14 cellular contexts compared by ENCODE assay signal in the genomic region with DNA sequence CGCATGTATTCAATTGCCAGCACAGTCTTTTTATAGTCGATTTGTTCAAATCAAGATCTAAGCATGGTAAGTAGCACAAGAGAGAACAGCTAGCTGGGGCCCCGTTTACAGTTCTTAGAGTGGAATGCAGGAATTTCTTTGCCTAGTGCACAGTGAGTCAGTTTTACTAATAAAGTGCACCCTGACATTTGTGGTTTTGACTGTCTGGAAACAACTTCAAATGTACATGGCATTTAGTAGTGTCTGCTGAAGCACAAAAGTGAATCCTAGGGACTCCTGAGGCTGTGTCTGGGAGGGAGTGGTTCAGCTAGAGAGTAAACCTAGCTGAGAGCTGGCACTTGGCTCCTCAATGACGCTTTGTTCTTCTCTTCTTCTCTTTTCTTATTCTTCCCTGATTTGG.
DNase-seq lines count a peak whose midpoint lies in the region; ATAC-seq, FAIRE-seq and TF ChIP-seq lines count a peak whose summit lies in the region.
"Had no signal": no experiment of that assay in that cellular context is flagged by ENCODE, and none has a peak within 500 bp of the region (broad histone marks: within the 10 kb centered on the region; RNA-seq: fewer than 3 reads in every experiment).

No MANE protein-coding gene starts in this region.

- no peaks in the 10 kb centered on the region for H3K4me1 Mint-ChIP-seq in activated T-cell treated with anti-CD3 and anti-CD28 coated beads, Interleukin-2, amount 50 U/mL, for 4 hours (ENCODE audit: low read depth)
- peaks cover 22% of the 10 kb centered on the region for H3K4me1 Mint-ChIP-seq in WTC11
- H3K4me1 Mint-ChIP-seq in stimulated activated naive B cell treated with anti-CD40 and anti-IgM and Interleukin-4, amounts not matched to agents 10 μg/mL and 1 μg/mL and 100 μg/mL, for 72 hours: peaks cover 3 to 16% of the 10 kb centered on the region in 2 donors
- H3K4me1 Mint-ChIP-seq in naive thymus-derived CD4-positive, alpha-beta T cell: no peaks in the 10 kb centered on the region

- TF ChIP-seq POLR2A in tibial nerve (IDR thresholded peaks at IDR 0.05): no peak

- WGBS in tibial nerve, 2 donors: 35 to 38% methylated on average over 4 of the region's 4 CpGs

- H3K27ac ChIP-seq in tibial nerve: peak overlapping the region in 1 of 4 donors; percentile 16
- H3K27ac ChIP-seq in naive thymus-derived CD4-positive, alpha-beta T cell (ENCODE audit: low read depth, low read length): no peak overlapping the region
- H3K27ac ChIP-seq: BLaER1 treated with 17β-estradiol and CSF1 and Interleukin-3, amounts not matched to agents 10 nM and 100 nM; HL-60 had no signal

- TF ChIP-seq CTCF in WTC11 (IDR thresholded peaks at IDR 0.05) (no peak), fibroblast of pulmonary artery (IDR thresholded peaks at IDR 0.05; ENCODE audit: low read length, missing control alignments) (no peak), tibial nerve (IDR thresholded peaks at IDR 0.05) (no peak)

- intact Hi-C loops in naive thymus-derived CD4-positive, alpha-beta T cell (cut with micrococcal nuclease): no loop called here

- no peak for DNase-seq in activated T-cell treated with anti-CD3 and anti-CD28 coated beads, Interleukin-2, amount 50 U/mL, for 4 hours
- DNase-seq in activated T-cell treated with anti-CD3 and anti-CD28 coated beads, Interleukin-2, amount 50 U/mL, for 48 hours: no peak
- DNase-seq in WTC11 (ENCODE audit: low spot score) (no peak), fibroblast of pulmonary artery (ENCODE audit: low read depth) (peak; percentile 84), GM19239 (ENCODE audit: insufficient read length, low spot score) (no peak), tibial nerve (ENCODE audit: low spot score in 2 of 2) (no peak)
- DNase-seq in stimulated activated naive B cell treated with anti-CD40 and anti-IgM and Interleukin-4, amounts not matched to agents 10 μg/mL and 1 μg/mL and 100 μg/mL, for 72 hours: no peak
- no peak for DNase-seq in naive thymus-derived CD4-positive, alpha-beta T cell
- DNase-seq: cortex of kidney, NCI-H2029, SHP77 treated with DMSO at 0.1 percent for 48 hours, sigmoid colon had no signal

- CTCF ChIA-PET in WTC11 (lab: Charles Lee): interaction anchor here (0.7 to 1.8 kb wide), 3 partner anchors 74 to 475 kb away, joined by 3 to 8 read pairs (median 4); no protein-coding TSS in a partner anchor
- CTCF ChIA-PET in naive thymus-derived CD4-positive, alpha-beta T cell (lab: Charles Lee): no interaction called here

- no peak for FAIRE-seq in GM19239 (lab: Jason Lieb, UNC)

- peak; percentile 30 to 66 for ATAC-seq in activated T-cell treated with anti-CD3 and anti-CD28 coated beads, Interleukin-2, amount 50 U/mL, for 4 hours
- peak; percentile 26 for ATAC-seq in WTC11
- peak; percentile 81 to 86 for ATAC-seq in stimulated activated naive B cell treated with anti-CD40 and anti-IgM and Interleukin-4, amounts not matched to agents 10 μg/mL and 1 μg/mL and 100 μg/mL, for 72 hours (replicated peaks)
- no peak for ATAC-seq in naive thymus-derived CD4-positive, alpha-beta T cell

- H3K27me3 Mint-ChIP-seq in activated T-cell treated with anti-CD3 and anti-CD28 coated beads, Interleukin-2, amount 50 U/mL, for 4 hours (ENCODE audit: low read depth): peaks cover 3% of the 10 kb centered on the region
- H3K27me3 Mint-ChIP-seq in WTC11 (ENCODE audit: low read depth): no peaks in the 10 kb centered on the region
- H3K27me3 Mint-ChIP-seq in stimulated activated naive B cell treated with anti-CD40 and anti-IgM and Interleukin-4, amounts not matched to agents 10 μg/mL and 1 μg/mL and 100 μg/mL, for 72 hours: no peaks in the 10 kb centered on the region
- peaks cover 0 to 7% (median 0%) of the 10 kb centered on the region in 5 donors for H3K27me3 Mint-ChIP-seq in naive thymus-derived CD4-positive, alpha-beta T cell

- no peak overlapping the region for H3K27ac Mint-ChIP-seq in WTC11
- no peak overlapping the region for H3K27ac Mint-ChIP-seq in stimulated activated naive B cell treated with anti-CD40 and anti-IgM and Interleukin-4, amounts not matched to agents 10 μg/mL and 1 μg/mL and 100 μg/mL, for 72 hours
- no peak overlapping the region for H3K27ac Mint-ChIP-seq in naive thymus-derived CD4-positive, alpha-beta T cell

- no peak overlapping the region for H3K4me3 ChIP-seq in fibroblast of pulmonary artery (replicated peaks; ENCODE audit: low read depth, low read length)
- H3K4me3 ChIP-seq in tibial nerve: no peak overlapping the region
- H3K4me3 ChIP-seq in naive thymus-derived CD4-positive, alpha-beta T cell (ENCODE audit: low read length): no peak overlapping the region
- H3K4me3 ChIP-seq: BLaER1 treated with 17β-estradiol and CSF1 and Interleukin-3, amounts not matched to agents 10 nM and 100 nM; sigmoid colon had no signal

- no peaks in the 10 kb centered on the region for H3K9me3 Mint-ChIP-seq in activated T-cell treated with anti-CD3 and anti-CD28 coated beads, Interleukin-2, amount 50 U/mL, for 4 hours
- H3K9me3 Mint-ChIP-seq in WTC11: no peaks in the 10 kb centered on the region
- peaks cover 0 to 2% of the 10 kb centered on the region in 2 donors for H3K9me3 Mint-ChIP-seq in stimulated activated naive B cell treated with anti-CD40 and anti-IgM and Interleukin-4, amounts not matched to agents 10 μg/mL and 1 μg/mL and 100 μg/mL, for 72 hours
- H3K9me3 Mint-ChIP-seq in naive thymus-derived CD4-positive, alpha-beta T cell: peaks cover 0 to 4% (median 0%) of the 10 kb centered on the region in 11 donors

- H3K27me3 ChIP-seq in tibial nerve: no peaks in the 10 kb centered on the region
- no peaks in the 10 kb centered on the region for H3K27me3 ChIP-seq in naive thymus-derived CD4-positive, alpha-beta T cell (ENCODE audit: control insufficient read depth in 2 of 2, insufficient read depth in 2 of 2, low read length in 2 of 2)
- H3K27me3 ChIP-seq: BLaER1 treated with 17β-estradiol and CSF1 and Interleukin-3, amounts not matched to agents 10 nM and 100 nM; sigmoid colon had no signal

- H3K36me3 Mint-ChIP-seq in activated T-cell treated with anti-CD3 and anti-CD28 coated beads, Interleukin-2, amount 50 U/mL, for 4 hours (ENCODE audit: insufficient read depth): no peaks in the 10 kb centered on the region
- H3K36me3 Mint-ChIP-seq in WTC11: no peaks in the 10 kb centered on the region
- H3K36me3 Mint-ChIP-seq in stimulated activated naive B cell treated with anti-CD40 and anti-IgM and Interleukin-4, amounts not matched to agents 10 μg/mL and 1 μg/mL and 100 μg/mL, for 72 hours: no peaks in the 10 kb centered on the region
- H3K36me3 Mint-ChIP-seq in naive thymus-derived CD4-positive, alpha-beta T cell: peaks cover 0 to 3% (median 0%) of the 10 kb centered on the region in 5 donors

- H3K4me3 Mint-ChIP-seq in activated T-cell treated with anti-CD3 and anti-CD28 coated beads, Interleukin-2, amount 50 U/mL, for 4 hours: no peak overlapping the region
- H3K4me3 Mint-ChIP-seq in WTC11: no peak overlapping the region
- no peak overlapping the region for H3K4me3 Mint-ChIP-seq in stimulated activated naive B cell treated with anti-CD40 and anti-IgM and Interleukin-4, amounts not matched to agents 10 μg/mL and 1 μg/mL and 100 μg/mL, for 72 hours
- H3K4me3 Mint-ChIP-seq in naive thymus-derived CD4-positive, alpha-beta T cell: no peak overlapping the region

- no peaks in the 10 kb centered on the region for H3K36me3 ChIP-seq in tibial nerve
- H3K36me3 ChIP-seq in naive thymus-derived CD4-positive, alpha-beta T cell (ENCODE audit: control insufficient read depth in 2 of 3, insufficient read depth in 3 of 3, low read length in 3 of 3): no peaks in the 10 kb centered on the region
- H3K36me3 ChIP-seq: BLaER1 treated with 17β-estradiol and CSF1 and Interleukin-3, amounts not matched to agents 10 nM and 100 nM; sigmoid colon had no signal

- POLR2A ChIA-PET in WTC11 (lab: Charles Lee): interaction anchor here (0.5 kb wide), 1 partner anchor 284 kb away, joined by 3 read pairs; no protein-coding TSS in a partner anchor
- POLR2A ChIA-PET in naive thymus-derived CD4-positive, alpha-beta T cell (lab: Charles Lee): interaction anchor here (0.7 kb wide), 1 partner anchor 39 kb away, joined by 4 read pairs; no protein-coding TSS in a partner anchor

- H3K9me3 ChIP-seq in tibial nerve: no peaks in the 10 kb centered on the region
- no peaks in the 10 kb centered on the region for H3K9me3 ChIP-seq in naive thymus-derived CD4-positive, alpha-beta T cell (ENCODE audit: control insufficient read depth in 2 of 3, low read length in 3 of 3)
- H3K9me3 ChIP-seq: BLaER1 treated with 17β-estradiol and CSF1 and Interleukin-3, amounts not matched to agents 10 nM and 100 nM had no signal

- no peak for TF ChIP-seq EP300 in tibial nerve (IDR thresholded peaks at IDR 0.05)

- peaks cover 0 to 27% (median 6%) of the 10 kb centered on the region in 4 donors for H3K4me1 ChIP-seq in tibial nerve
- no peaks in the 10 kb centered on the region for H3K4me1 ChIP-seq in naive thymus-derived CD4-positive, alpha-beta T cell (ENCODE audit: control insufficient read depth in 2 of 2, insufficient read depth in 2 of 2, low read length in 2 of 2)
- H3K4me1 ChIP-seq: BLaER1 treated with 17β-estradiol and CSF1 and Interleukin-3, amounts not matched to agents 10 nM and 100 nM had no signal

TF ChIP-seq in WTC11, 78 proteins besides CTCF, POLR2A, EP300 and RAD21 (continues in another document):
- TF ChIP-seq, protein P1, sequence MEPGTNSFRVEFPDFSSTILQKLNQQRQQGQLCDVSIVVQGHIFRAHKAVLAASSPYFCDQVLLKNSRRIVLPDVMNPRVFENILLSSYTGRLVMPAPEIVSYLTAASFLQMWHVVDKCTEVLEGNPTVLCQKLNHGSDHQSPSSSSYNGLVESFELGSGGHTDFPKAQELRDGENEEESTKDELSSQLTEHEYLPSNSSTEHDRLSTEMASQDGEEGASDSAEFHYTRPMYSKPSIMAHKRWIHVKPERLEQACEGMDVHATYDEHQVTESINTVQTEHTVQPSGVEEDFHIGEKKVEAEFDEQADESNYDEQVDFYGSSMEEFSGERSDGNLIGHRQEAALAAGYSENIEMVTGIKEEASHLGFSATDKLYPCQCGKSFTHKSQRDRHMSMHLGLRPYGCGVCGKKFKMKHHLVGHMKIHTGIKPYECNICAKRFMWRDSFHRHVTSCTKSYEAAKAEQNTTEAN (CRISPR knock-in tag; IDR thresholded peaks at IDR 0.05): no peak
- TF ChIP-seq TEAD4 (CRISPR knock-in tag; IDR thresholded peaks at IDR 0.05) (no peak), GTF2I (CRISPR knock-in tag; conservative IDR thresholded peaks at IDR 0.05) (no peak)
- TF ChIP-seq, protein P2, sequence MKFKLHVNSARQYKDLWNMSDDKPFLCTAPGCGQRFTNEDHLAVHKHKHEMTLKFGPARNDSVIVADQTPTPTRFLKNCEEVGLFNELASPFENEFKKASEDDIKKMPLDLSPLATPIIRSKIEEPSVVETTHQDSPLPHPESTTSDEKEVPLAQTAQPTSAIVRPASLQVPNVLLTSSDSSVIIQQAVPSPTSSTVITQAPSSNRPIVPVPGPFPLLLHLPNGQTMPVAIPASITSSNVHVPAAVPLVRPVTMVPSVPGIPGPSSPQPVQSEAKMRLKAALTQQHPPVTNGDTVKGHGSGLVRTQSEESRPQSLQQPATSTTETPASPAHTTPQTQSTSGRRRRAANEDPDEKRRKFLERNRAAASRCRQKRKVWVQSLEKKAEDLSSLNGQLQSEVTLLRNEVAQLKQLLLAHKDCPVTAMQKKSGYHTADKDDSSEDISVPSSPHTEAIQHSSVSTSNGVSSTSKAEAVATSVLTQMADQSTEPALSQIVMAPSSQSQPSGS (CRISPR knock-in tag; IDR thresholded peaks at IDR 0.05; ENCODE audit: borderline replicate concordance, low read depth): no peak
